In the genomic region with DNA sequence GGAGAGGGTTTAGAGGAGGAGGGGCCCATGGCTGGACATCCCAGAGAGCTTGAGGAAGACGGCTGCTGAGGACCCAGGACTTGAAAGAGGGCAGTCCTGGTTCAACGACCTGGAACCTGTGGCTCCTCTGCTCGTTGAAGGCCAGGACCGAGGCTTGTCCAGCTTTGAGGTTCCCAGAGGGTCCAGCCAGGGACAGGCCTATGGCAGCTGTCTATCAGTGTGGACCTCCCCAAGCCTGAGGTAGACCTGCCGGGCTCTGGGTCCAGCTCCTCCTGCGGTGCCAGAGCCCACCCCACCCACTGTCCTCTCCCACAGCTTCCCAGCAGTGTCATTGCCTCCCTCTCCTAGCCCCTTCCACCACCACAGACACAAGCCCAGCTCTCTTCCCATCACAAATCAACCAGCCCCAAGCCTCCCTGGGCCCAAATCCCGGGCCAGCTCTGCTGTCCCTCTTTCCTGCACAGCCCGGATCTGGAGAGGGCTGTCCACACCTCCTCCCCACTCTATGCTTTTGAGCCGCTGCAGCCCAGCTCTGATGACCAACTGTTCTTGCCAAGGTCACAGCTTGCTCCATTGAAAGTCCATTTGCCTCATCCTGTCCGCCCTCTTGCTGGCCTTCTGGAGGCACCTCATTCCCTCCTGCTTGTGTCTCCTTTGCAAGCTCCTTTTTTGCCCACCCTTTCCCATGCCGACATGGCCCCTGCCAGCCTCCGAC, we compare ENCODE assay signal across 31 cellular contexts. TPM values are rescaled to one million over a fixed set of nuclear protein-coding genes. Genes with fewer than 3 reads are reported as not detected.
DNase-seq lines count a peak whose midpoint lies in the region; ATAC-seq and TF ChIP-seq lines count a peak whose summit lies in the region.
"Had no signal": no experiment of that assay in that cellular context is flagged by ENCODE, and none has a peak within 500 bp of the region (broad histone marks: within the 10 kb centered on the region; RNA-seq: fewer than 3 reads in every experiment).

No MANE protein-coding gene starts in this region.

- H3K4me3 Mint-ChIP-seq in activated naive CD8-positive, alpha-beta T cell treated with anti-CD3 and anti-CD28 coated beads, Interleukin-2, amount 10 ng/mL, durations not matched to agents 7 days and 5 days, result no peak overlapping the region
- H3K4me3 Mint-ChIP-seq in activated naive CD8-positive, alpha-beta T cell treated with anti-CD3 and anti-CD28 coated beads for 36 hours, result no peak overlapping the region
- H3K4me3 Mint-ChIP-seq in activated B cell treated with CpG ODN at 0.5 μM for 24 hours, result no peak overlapping the region
- H3K4me3 Mint-ChIP-seq: activated CD4-positive, alpha-beta T cell treated with anti-CD3 and anti-CD28 coated beads, Interleukin-2, amount 10 ng/mL, durations not matched to agents 7 days and 5 days; dendritic cell treated with granulocyte-macrophage colony-stimulating factor and Interleukin-4, amounts not matched to agents 40 ng/mL and 50 ng/mL, for 4 days; endodermal cell had no signal

- H3K36me3 ChIP-seq in left lung (no peaks in the 10 kb centered on the region), suprapubic skin (no peaks in the 10 kb centered on the region)
- H3K36me3 ChIP-seq: WERI-Rb-1 had no signal

- CTCF ChIA-PET in activated B cell treated with CpG ODN at 0.5 μM for 24 hours (lab: Charles Lee), result interaction anchor here (1.0 kb wide), 1 partner anchor 17 kb away, joined by 3 read pairs; no protein-coding TSS in a partner anchor

- no peak overlapping the region for H3K4me3 ChIP-seq in left lung
- H3K4me3 ChIP-seq in suprapubic skin, result no peak overlapping the region
- H3K4me3 ChIP-seq: K562 had no signal

- peaks cover 7% of the 10 kb centered on the region for H3K9me3 Mint-ChIP-seq in activated naive CD8-positive, alpha-beta T cell treated with anti-CD3 and anti-CD28 coated beads, Interleukin-2, amount 10 ng/mL, durations not matched to agents 7 days and 5 days
- H3K9me3 Mint-ChIP-seq in activated naive CD8-positive, alpha-beta T cell treated with anti-CD3 and anti-CD28 coated beads for 36 hours, result peaks cover 9% of the 10 kb centered on the region
- no peaks in the 10 kb centered on the region for H3K9me3 Mint-ChIP-seq in activated B cell treated with CpG ODN at 0.5 μM for 24 hours

- H3K27me3 ChIP-seq in left lung (no peaks in the 10 kb centered on the region), suprapubic skin (no peaks in the 10 kb centered on the region)

- H3K9me3 ChIP-seq in left lung (no peaks in the 10 kb centered on the region), suprapubic skin (no peaks in the 10 kb centered on the region)

- 93% methylated on average over 12 of the region's 12 CpGs for WGBS in suprapubic skin

- no peak for TF ChIP-seq POLR2A in suprapubic skin (IDR thresholded peaks at IDR 0.05)

- POLR2A ChIA-PET in activated naive CD8-positive, alpha-beta T cell treated with anti-CD3 and anti-CD28 coated beads, Interleukin-2, amount 10 ng/mL, durations not matched to agents 7 days and 5 days (lab: Charles Lee), result no interaction called here
- POLR2A ChIA-PET in activated B cell treated with CpG ODN at 0.5 μM for 24 hours (lab: Charles Lee), result no interaction called here

- no peak overlapping the region for H3K27ac Mint-ChIP-seq in activated naive CD8-positive, alpha-beta T cell treated with anti-CD3 and anti-CD28 coated beads, Interleukin-2, amount 10 ng/mL, durations not matched to agents 7 days and 5 days
- no peak overlapping the region for H3K27ac Mint-ChIP-seq in activated naive CD8-positive, alpha-beta T cell treated with anti-CD3 and anti-CD28 coated beads for 36 hours
- no peak overlapping the region for H3K27ac Mint-ChIP-seq in activated B cell treated with CpG ODN at 0.5 μM for 24 hours
- H3K27ac Mint-ChIP-seq: activated CD4-positive, alpha-beta T cell treated with anti-CD3 and anti-CD28 coated beads, Interleukin-2, amount 10 ng/mL, durations not matched to agents 7 days and 5 days; dendritic cell treated with granulocyte-macrophage colony-stimulating factor and Interleukin-4, amounts not matched to agents 40 ng/mL and 50 ng/mL, for 4 days; endodermal cell had no signal

- H3K4me1 Mint-ChIP-seq in activated naive CD8-positive, alpha-beta T cell treated with anti-CD3 and anti-CD28 coated beads, Interleukin-2, amount 10 ng/mL, durations not matched to agents 7 days and 5 days, result no peaks in the 10 kb centered on the region
- peaks cover 2% of the 10 kb centered on the region for H3K4me1 Mint-ChIP-seq in activated naive CD8-positive, alpha-beta T cell treated with anti-CD3 and anti-CD28 coated beads for 36 hours
- H3K4me1 Mint-ChIP-seq in activated B cell treated with CpG ODN at 0.5 μM for 24 hours, result peaks cover 27% of the 10 kb centered on the region
- H3K4me1 Mint-ChIP-seq: activated CD4-positive, alpha-beta T cell treated with anti-CD3 and anti-CD28 coated beads, Interleukin-2, amount 10 ng/mL, durations not matched to agents 7 days and 5 days; endodermal cell had no signal

- H3K36me3 Mint-ChIP-seq in activated naive CD8-positive, alpha-beta T cell treated with anti-CD3 and anti-CD28 coated beads, Interleukin-2, amount 10 ng/mL, durations not matched to agents 7 days and 5 days, result peaks cover 16% of the 10 kb centered on the region
- H3K36me3 Mint-ChIP-seq in activated naive CD8-positive, alpha-beta T cell treated with anti-CD3 and anti-CD28 coated beads for 36 hours, result peaks cover 28% of the 10 kb centered on the region
- peaks cover 2% of the 10 kb centered on the region for H3K36me3 Mint-ChIP-seq in activated B cell treated with CpG ODN at 0.5 μM for 24 hours (ENCODE audit: low read depth)

- H3K4me1 ChIP-seq in left lung (peaks cover 0 to 7% of the 10 kb centered on the region in 2 donors), suprapubic skin (no peaks in the 10 kb centered on the region)
- H3K4me1 ChIP-seq: parathyroid adenoma had no signal

- no peaks in the 10 kb centered on the region for H3K27me3 Mint-ChIP-seq in activated naive CD8-positive, alpha-beta T cell treated with anti-CD3 and anti-CD28 coated beads, Interleukin-2, amount 10 ng/mL, durations not matched to agents 7 days and 5 days
- H3K27me3 Mint-ChIP-seq in activated naive CD8-positive, alpha-beta T cell treated with anti-CD3 and anti-CD28 coated beads for 36 hours, result no peaks in the 10 kb centered on the region
- no peaks in the 10 kb centered on the region for H3K27me3 Mint-ChIP-seq in activated B cell treated with CpG ODN at 0.5 μM for 24 hours
- H3K27me3 Mint-ChIP-seq: activated CD4-positive, alpha-beta T cell treated with anti-CD3 and anti-CD28 coated beads, Interleukin-2, amount 10 ng/mL, durations not matched to agents 7 days and 5 days; dendritic cell treated with granulocyte-macrophage colony-stimulating factor and Interleukin-4, amounts not matched to agents 40 ng/mL and 50 ng/mL, for 4 days had no signal

- H3K27ac ChIP-seq in left lung (no peak overlapping the region), suprapubic skin (no peak overlapping the region)
- H3K27ac ChIP-seq: parathyroid adenoma, WERI-Rb-1 had no signal

- peak; percentile 15 for DNase-seq in activated naive CD8-positive, alpha-beta T cell treated with anti-CD3 and anti-CD28 coated beads, Interleukin-2, amount 10 ng/mL, durations not matched to agents 7 days and 5 days
- no peak for DNase-seq in activated naive CD8-positive, alpha-beta T cell treated with anti-CD3 and anti-CD28 coated beads for 36 hours
- DNase-seq in activated B cell treated with CpG ODN at 0.5 μM for 24 hours (peak; percentile 6), left lung (peak; percentile 10 to 48), suprapubic skin (ENCODE audit: low spot score in 2 of 2) (peak; percentile 41 to 53), NOMO-1 treated with DMSO at 0.1 percent for 48 hours (lab: John Stamatoyannopoulos, UW; ENCODE audit: unreplicated experiment) (no peak)
- DNase-seq: activated CD4-positive, alpha-beta T cell treated with anti-CD3 and anti-CD28 coated beads, Interleukin-2, amount 10 ng/mL, durations not matched to agents 7 days and 5 days; activated gamma-delta T cell treated with Interleukin-2 at 50 U/mL for 16 hours; COR-L47; DMS53; endodermal cell; foreskin fibroblast; HCEC 1CT; kidney glomerular epithelial cell; mammary epithelial cell; NCI-H1105; NCI-H1930; NCI-H524 treated with DMSO at 0.1 percent for 48 hours; PC-3; SHP77 treated with DMSO at 0.1 percent for 48 hours; SW 1271; T-helper 9 cell; trophoblast cell; WERI-Rb-1 had no signal

- intact Hi-C loops in activated B cell treated with CpG ODN at 0.5 μM for 24 hours (cut with micrococcal nuclease), result no loop called here
- intact Hi-C loops in left lung (cut with DNase I), result no loop called here

- no peak for TF ChIP-seq CTCF in activated B cell treated with CpG ODN at 0.5 μM for 24 hours (IDR thresholded peaks at IDR 0.05)
- TF ChIP-seq CTCF in left lung (IDR thresholded peaks at IDR 0.05), result no peak
- TF ChIP-seq CTCF in suprapubic skin (IDR thresholded peaks at IDR 0.05), result no peak

- no peak for TF ChIP-seq EP300 in suprapubic skin (IDR thresholded peaks at IDR 0.05)

- ATAC-seq in activated naive CD8-positive, alpha-beta T cell treated with anti-CD3 and anti-CD28 coated beads, Interleukin-2, amount 10 ng/mL, durations not matched to agents 7 days and 5 days (ENCODE audit: low read depth), result no peak
- ATAC-seq in activated B cell treated with CpG ODN at 0.5 μM for 24 hours (ENCODE audit: low read depth) (no peak), left lung (no peak), GM19395 (IDR thresholded peaks at IDR 0.05; ENCODE audit: unreplicated experiment) (no peak)
- ATAC-seq: esophagus mucosa, K562, PC-3 had no signal

RNA-seq across cellular contexts. Expression of a gene that starts 48.7 kb away (rescaled TPM):
- not detected for total RNA-seq in activated naive CD8-positive, alpha-beta T cell treated with anti-CD3 and anti-CD28 coated beads, Interleukin-2, amount 10 ng/mL, durations not matched to agents 7 days and 5 days
- total RNA-seq in activated naive CD8-positive, alpha-beta T cell treated with anti-CD3 and anti-CD28 coated beads for 36 hours, result not detected
- total RNA-seq in activated B cell treated with CpG ODN at 0.5 μM for 24 hours, result not detected in 2 replicates
- 1 to 10 TPM in 1 of 2 donors, not detected in 1; 4.0 TPM for total RNA-seq in left lung
- 10 to 100 TPM in 1 of 4 donors, 1 to 10 TPM in 3; 2.3 to 10.2 (median 8.3) TPM for total RNA-seq in suprapubic skin
- total RNA-seq: activated CD4-positive, alpha-beta T cell treated with anti-CD3 and anti-CD28 coated beads, Interleukin-2, amount 10 ng/mL, durations not matched to agents 7 days and 5 days; endodermal cell; HT1080; K562; M059J had no signal

Comparison
In these comparisons a context has a peak if more than half of its experiments do, and no peak if none do; other contexts are left out.
1. DNase-seq: peak in activated naive CD8-positive, alpha-beta T cell treated with anti-CD3 and anti-CD28 coated beads, Interleukin-2, amount 10 ng/mL, durations not matched to agents 7 days and 5 days (single experiment), activated B cell treated with CpG ODN at 0.5 μM for 24 hours (single experiment), left lung (2 of 2) and suprapubic skin (2 of 2); none in activated naive CD8-positive, alpha-beta T cell treated with anti-CD3 and anti-CD28 coated beads for 36 hours (single experiment) and NOMO-1 treated with DMSO at 0.1 percent for 48 hours (single experiment).